Comparison of ENCODE assay signal across 28 cellular contexts in genomic region chr20:57586370-57586793, GRCh38. TPM values are rescaled to one million over a fixed set of nuclear protein-coding genes. Genes with fewer than 3 reads are reported as not detected.
DNase-seq lines count a peak whose midpoint lies in the region; ATAC-seq and TF ChIP-seq lines count a peak whose summit lies in the region.
"Had no signal": no experiment of that assay in that cellular context is flagged by ENCODE, and none has a peak within 500 bp of the region (broad histone marks: within the 10 kb centered on the region; RNA-seq: fewer than 3 reads in every experiment).

No MANE protein-coding gene starts in this region.

- H3K9ac ChIP-seq in duodenal mucosa (ENCODE audit: low read depth in 1 of 2, low read length in 2 of 2) (peak overlapping the region in 1 of 2 donors; percentile 7), liver (ENCODE audit: low read depth in 1 of 2, low read length in 2 of 2) (peak overlapping the region in 1 of 2 donors; percentile 23)

- peaks cover 0 to 2% of the 10 kb centered on the region in 2 donors for H3K27me3 ChIP-seq in duodenal mucosa (ENCODE audit: control insufficient read depth in 1 of 2, insufficient read depth in 2 of 2, low read length in 2 of 2)
- no peaks in the 10 kb centered on the region for H3K27me3 ChIP-seq in liver (ENCODE audit: control insufficient read depth in 4 of 4, insufficient read depth in 4 of 4, low read length in 3 of 4)
- H3K27me3 ChIP-seq in osteoblast (ENCODE audit: insufficient read depth, low read length), result peaks cover 16% of the 10 kb centered on the region
- H3K27me3 ChIP-seq: testis had no signal

- H3K4me3 ChIP-seq in duodenal mucosa (ENCODE audit: low read depth in 1 of 2, low read length in 2 of 2), result no peak overlapping the region
- H3K4me3 ChIP-seq in liver (ENCODE audit: low read depth in 1 of 3, low read length in 3 of 3), result no peak overlapping the region
- H3K4me3 ChIP-seq in osteoblast (ENCODE audit: insufficient read depth, low read length), result no peak overlapping the region
- H3K4me3 ChIP-seq: prostate gland, skin epidermis, testis had no signal

- no peaks in the 10 kb centered on the region for H4K20me1 ChIP-seq in osteoblast (ENCODE audit: insufficient read depth, low read length)

- H3K27ac ChIP-seq in duodenal mucosa (ENCODE audit: low read depth, low read length), result peak overlapping the region; percentile 37
- peak overlapping the region; percentile 72 to 79 for H3K27ac ChIP-seq in liver (ENCODE audit: low read depth in 1 of 2, low read length in 2 of 2)
- H3K27ac ChIP-seq in osteoblast (ENCODE audit: low read depth, low read length), result no peak overlapping the region
- H3K27ac ChIP-seq: prostate gland, skin epidermis, testis had no signal

- H3K4me1 ChIP-seq in duodenal mucosa (ENCODE audit: control insufficient read depth in 1 of 2, insufficient read depth in 2 of 2, low read length in 2 of 2), result peaks cover 37 to 49% of the 10 kb centered on the region in 2 donors
- H3K4me1 ChIP-seq in liver (ENCODE audit: control insufficient read depth in 4 of 4, insufficient read depth in 4 of 4, low read length in 3 of 4), result peaks cover 23 to 58% (median 38%) of the 10 kb centered on the region in 4 donors
- H3K4me1 ChIP-seq in osteoblast (ENCODE audit: insufficient read depth, low read length), result peaks cover 7% of the 10 kb centered on the region
- H3K4me1 ChIP-seq: prostate gland, testis had no signal

- TF ChIP-seq CTCF in liver (IDR thresholded peaks at IDR 0.05; ENCODE audit: low read depth, low read length, missing input control) (no peak), osteoblast (IDR thresholded peaks at IDR 0.05; ENCODE audit: extremely low read depth, low read depth, low read length) (no peak)

- DNase-seq in ELF-1 (ENCODE audit: low read depth, low spot score) (peak; percentile 60), osteoblast (ENCODE audit: insufficient read length, low spot score, missing footprints) (peak; percentile 45), NCI-H510A (lab: John Stamatoyannopoulos, UW) (no peak), HT-29 (ENCODE audit: low spot score) (no peak)
- DNase-seq: 8988T; activated CD4-positive, alpha-beta T cell treated with anti-CD3 and anti-CD28 coated beads, Interleukin-2, amount 50 U/mL, for 4 hours; activated naive CD4-positive, alpha-beta T cell; activated naive CD8-positive, alpha-beta T cell treated with anti-CD3 and anti-CD28 coated beads, Interleukin-2, amount 50 U/mL, for 24 hours; activated T-cell treated with anti-CD3 and anti-CD28 coated beads, Interleukin-2, amount 50 U/mL, for 72 hours; GDM1; NCI-H1092; NCI-H1694; NCI-H446; NCI-H82; RPMI8226; T-helper 1 cell; testis had no signal

- no peaks in the 10 kb centered on the region for H3K79me2 ChIP-seq in osteoblast (ENCODE audit: insufficient read depth, low read length)

- H3K36me3 ChIP-seq in duodenal mucosa (ENCODE audit: control insufficient read depth in 1 of 2, insufficient read depth in 2 of 2, low read length in 2 of 2), result no peaks in the 10 kb centered on the region
- H3K36me3 ChIP-seq in liver (ENCODE audit: control insufficient read depth in 4 of 4, insufficient read depth in 3 of 4, low read depth in 1 of 4, low read length in 3 of 4), result no peaks in the 10 kb centered on the region
- H3K36me3 ChIP-seq in osteoblast (ENCODE audit: insufficient read depth, low read length), result no peaks in the 10 kb centered on the region
- H3K36me3 ChIP-seq: prostate gland had no signal

- H3K9me3 ChIP-seq in duodenal mucosa (ENCODE audit: control insufficient read depth in 1 of 2, low read length in 2 of 2) (peaks cover 0 to 4% of the 10 kb centered on the region in 2 donors), liver (ENCODE audit: control insufficient read depth in 4 of 4, low read length in 3 of 4) (no peaks in the 10 kb centered on the region), osteoblast (ENCODE audit: low read depth, low read length) (peaks cover 2% of the 10 kb centered on the region)
- H3K9me3 ChIP-seq: prostate gland, testis had no signal

- peak; percentile 25 to 65 for TF ChIP-seq RAD21 in liver (IDR thresholded peaks at IDR 0.05)

- ATAC-seq in GM21723 (IDR thresholded peaks at IDR 0.05; ENCODE audit: unreplicated experiment), result no peak
- ATAC-seq in HG02623 (IDR thresholded peaks at IDR 0.05; ENCODE audit: unreplicated experiment), result no peak
- ATAC-seq: activated naive CD8-positive, alpha-beta T cell treated with anti-CD3 and anti-CD28 coated beads, Interleukin-2, amount 50 U/mL, for 24 hours; activated T-cell treated with anti-CD3 and anti-CD28 coated beads, Interleukin-2, amount 50 U/mL, for 72 hours had no signal

- no peak overlapping the region for H3K4me2 ChIP-seq in osteoblast (ENCODE audit: insufficient read depth, low read length)

- WGBS in liver, result 33% methylated on average over 8 of the region's 8 CpGs

- H2AFZ ChIP-seq in osteoblast (ENCODE audit: low read length), result no peak overlapping the region

TF ChIP-seq in liver, 16 proteins besides CTCF, POLR2A, EP300 and RAD21:
- TF ChIP-seq ZBTB33 (IDR thresholded peaks at IDR 0.05) (peak; percentile 78), HNF4A (conservative IDR thresholded peaks at IDR 0.05) (peak; percentile 95 to 98), RXRA (IDR thresholded peaks at IDR 0.05) (peak; percentile 94 to 98), ATF3 (IDR thresholded peaks at IDR 0.05) (no peak), FOXA1 (IDR thresholded peaks at IDR 0.05) (no peak), GABPA (IDR thresholded peaks at IDR 0.05 in 1 of 2, conservative IDR thresholded peaks at IDR 0.05 in 1 of 2) (no peak), HNF4G (IDR thresholded peaks at IDR 0.05) (peak; percentile 94), FOXA2 (IDR thresholded peaks at IDR 0.05) (peak; percentile 19), MAX (IDR thresholded peaks at IDR 0.05) (peak; percentile 57), JUND (IDR thresholded peaks at IDR 0.05) (peak in 1 of 2 donors; percentile 54), YY1 (IDR thresholded peaks at IDR 0.05) (peak; percentile 68), REST (IDR thresholded peaks at IDR 0.05) (peak; percentile 55), TAF1 (conservative IDR thresholded peaks at IDR 0.05) (peak; percentile 23), SP1 (IDR thresholded peaks at IDR 0.05) (peak; percentile 96), EGR1 (IDR thresholded peaks at IDR 0.05; ENCODE audit: low read depth in 2 of 2) (peak in 1 of 2 donors; percentile 52), NR2F2 (IDR thresholded peaks at IDR 0.05) (no peak)

RNA-seq across cellular contexts. Expression of gene PCK1, which starts 25.5 kb away (rescaled TPM):
- total RNA-seq in liver (100 to 1,000 TPM in 1 of 2 donors, 1 to 10 TPM in 1; 8.9 to 532 TPM), osteoblast (not detected in 2 replicates)
- polyA plus RNA-seq in liver, result 100 to 1,000 TPM; 265 to 363 TPM
- 0.94 and 1.9 TPM in 2 replicates for total RNA-seq in HT-29 (2014; rRNA removed; shearing (Covaris generic))
- total RNA-seq: activated T-cell treated with anti-CD3 and anti-CD28 coated beads, Interleukin-2, amount 50 U/mL, for 72 hours; astrocyte; fibroblast of villous mesenchyme had no signal
- polyA plus RNA-seq: CD14-positive monocyte had no signal

RNA-seq across cellular contexts. Expression of gene ZBP1, which starts 33.8 kb away (rescaled TPM):
- under 1 TPM; 0.14 to 0.42 TPM for total RNA-seq in liver
- under 1 TPM; 0.06 to 0.13 TPM for polyA plus RNA-seq in liver
- total RNA-seq in osteoblast, result not detected in 2 replicates
- 0.70 and 2.0 TPM in 2 replicates for total RNA-seq in HT-29 (2014; rRNA removed; shearing (Covaris generic))
- total RNA-seq: astrocyte, fibroblast of villous mesenchyme, kidney epithelial cell, SK-MEL-5 had no signal

Comparison
In these comparisons a context has a peak if more than half of its experiments do, and no peak if none do; other contexts are left out.
1. DNase-seq: peak in ELF-1 (single experiment) and osteoblast (single experiment); none in NCI-H510A (single experiment) and HT-29 (single experiment).